In the genomic region with DNA sequence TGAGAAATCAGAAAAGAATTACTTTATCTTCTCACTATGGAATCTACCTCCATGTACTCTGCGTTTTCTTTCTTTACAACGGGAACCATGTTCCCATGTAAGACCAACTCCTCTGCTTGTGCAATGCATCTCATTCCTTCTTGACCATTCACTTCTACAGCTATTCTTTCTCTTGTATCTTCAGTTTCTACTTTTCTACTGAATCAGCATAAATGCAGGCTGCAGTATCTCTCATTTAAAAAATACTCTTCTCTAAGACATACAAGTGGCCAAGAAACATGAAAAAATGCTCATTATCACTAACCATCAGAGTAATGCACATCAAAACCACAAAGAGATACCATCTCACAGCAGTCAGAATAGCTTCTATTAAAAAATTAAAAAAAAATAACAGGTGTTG, we compare ENCODE assay signal across 22 cellular contexts.
A peak's percentile ranks its signal among the peaks of the same experiment; 100 is the strongest.
DNase-seq lines count a peak whose midpoint lies in the region; ATAC-seq, FAIRE-seq and TF ChIP-seq lines count a peak whose summit lies in the region.
"Had no signal": no experiment of that assay in that cellular context is flagged by ENCODE, and none has a peak within 500 bp of the region (broad histone marks: within the 10 kb centered on the region; RNA-seq: fewer than 3 reads in every experiment).

No MANE protein-coding gene starts in this region.

- no peaks in the 10 kb centered on the region for H3K9me3 Mint-ChIP-seq in WTC11
- H3K9me3 Mint-ChIP-seq: CD8-positive, alpha-beta T cell had no signal

- H3K79me2 ChIP-seq in HepG2 (ENCODE audit: insufficient read depth, low read length) (no peaks in the 10 kb centered on the region), H1 (ENCODE audit: control insufficient read depth in 1 of 2, insufficient read depth in 2 of 2, low read length in 2 of 2) (no peaks in the 10 kb centered on the region)

- H3K36me3 ChIP-seq in HepG2 (replicated peaks in 1 of 2; ENCODE audit: control insufficient read depth in 1 of 2, insufficient read depth in 2 of 2, low read length in 2 of 2) (no peaks in the 10 kb centered on the region), right lobe of liver (no peaks in the 10 kb centered on the region), H1 (ENCODE audit: control insufficient read depth in 2 of 4, insufficient read depth in 4 of 4, low read length in 3 of 4) (no peaks in the 10 kb centered on the region)

- H3K23me2 ChIP-seq in H1 (ENCODE audit: low read depth, low read length) = no peaks in the 10 kb centered on the region

- no peak overlapping the region for H2AFZ ChIP-seq in HepG2 (ENCODE audit: low read length)
- no peak overlapping the region for H2AFZ ChIP-seq in H1 (ENCODE audit: low read length)

- no TSS peak for BruUV-seq in HepG2 (replicated peaks; lab: Mats Ljungman, UMichigan)

- DNase-seq in HepG2 (ENCODE audit: low spot score) (no peak), right lobe of liver (no peak), WTC11 (ENCODE audit: low spot score) (no peak), H1 (ENCODE audit: low read depth in 1 of 2, low spot score in 2 of 2) (no peak), left cardiac atrium (no peak), AG20443 (ENCODE audit: low spot score) (no peak)
- DNase-seq: ACHN; C1 segment of cervical spinal cord; Caco-2; CD4-positive, CD25-positive, alpha-beta regulatory T cell; CD8-positive, alpha-beta T cell; DMS153; DND-41; GOT3; H7 had no signal

- H3K14ac ChIP-seq in H1 (ENCODE audit: insufficient read length) = no peak overlapping the region

- FAIRE-seq in HepG2 (lab: Jason Lieb, UNC) (no peak), H1 (lab: Jason Lieb, UNC) (no peak)
- FAIRE-seq: A204.1, G401.6, GM12892 had no signal

- in situ Hi-C loops in HepG2 (cut with HindIII; ENCODE audit: extremely low pct_ligation_motif_present, low pct_unique_long_range_greater_than_20kb) = no loop called here

- H4K8ac ChIP-seq in H1 (ENCODE audit: extremely low read depth, insufficient read depth, low read length) = no peak overlapping the region

- no peaks in the 10 kb centered on the region for H3K36me3 Mint-ChIP-seq in WTC11
- H3K36me3 Mint-ChIP-seq: CD4-positive, CD25-positive, alpha-beta regulatory T cell; CD8-positive, alpha-beta T cell had no signal

- H3K9me3 ChIP-seq in HepG2 (ENCODE audit: low read length) = no peaks in the 10 kb centered on the region
- H3K9me3 ChIP-seq in right lobe of liver = no peaks in the 10 kb centered on the region
- no peaks in the 10 kb centered on the region; a peak in 1 of 4 replicates for H3K9me3 ChIP-seq in H1 (ENCODE audit: insufficient read depth in 2 of 2, low read depth in 1 of 2, low read length in 1 of 2)
- H3K9me3 ChIP-seq: Caco-2 had no signal

- no peak overlapping the region for H3K4me3 ChIP-seq in HepG2 (replicated peaks in 1 of 3; ENCODE audit: insufficient read depth in 1 of 3, low read depth in 2 of 3, low read length in 3 of 3)
- no peak overlapping the region for H3K4me3 ChIP-seq in right lobe of liver
- H3K4me3 ChIP-seq in H1 (ENCODE audit: extremely low read depth in 1 of 4, insufficient read depth in 2 of 4, low read depth in 3 of 4, low read length in 4 of 4) = no peak overlapping the region

- TF ChIP-seq POLR2A in HepG2 (IDR thresholded peaks at IDR 0.05; ENCODE audit: insufficient read depth in 1 of 2, low read depth in 2 of 2, low read length in 2 of 2) (no peak), right lobe of liver (IDR thresholded peaks at IDR 0.05) (no peak), H1 (IDR thresholded peaks at IDR 0.05; ENCODE audit: control extremely low read depth in 1 of 2, low read depth in 2 of 2, low read length in 2 of 2) (no peak)

- H2BK12ac ChIP-seq in H1 (ENCODE audit: low read depth, low read length) = no peak overlapping the region

- no peak overlapping the region for H2BK120ac ChIP-seq in H1 (replicated peaks; ENCODE audit: low read depth, low read length)

- TF ChIP-seq CTCF in HepG2 (CRISPR knock-in tag; IDR thresholded peaks at IDR 0.05) (no peak), right lobe of liver (IDR thresholded peaks at IDR 0.05) (no peak), WTC11 (IDR thresholded peaks at IDR 0.05) (no peak), H1 (IDR thresholded peaks at IDR 0.05; ENCODE audit: control extremely low read depth in 1 of 3, insufficient read depth in 1 of 3, low read depth in 1 of 3, low read length in 3 of 3) (no peak)

- TF ChIP-seq RAD21 in HepG2 (CRISPR knock-in tag; IDR thresholded peaks at IDR 0.05) (no peak), H1 (IDR thresholded peaks at IDR 0.05 in 1 of 2, conservative IDR thresholded peaks at IDR 0.05 in 1 of 2; ENCODE audit: low read depth in 2 of 2, low read length in 2 of 2) (no peak)

- H4K20me1 ChIP-seq in HepG2 (ENCODE audit: insufficient read depth, low read length) (no peaks in the 10 kb centered on the region), H1 (replicated peaks in 1 of 2; ENCODE audit: control insufficient read depth in 1 of 2, insufficient read depth in 2 of 2, low read length in 2 of 2) (no peaks in the 10 kb centered on the region)

- ATAC-seq in HepG2 (no peak), right lobe of liver (no peak), WTC11 (no peak), left cardiac atrium (no peak), HG03039 (IDR thresholded peaks at IDR 0.05; ENCODE audit: unreplicated experiment) (no peak), HG02938 (IDR thresholded peaks at IDR 0.05; ENCODE audit: unreplicated experiment) (no peak)
- ATAC-seq: CD8-positive, alpha-beta T cell; HCT116 had no signal

- H3K4me3 Mint-ChIP-seq in WTC11 = no peak overlapping the region
- H3K4me3 Mint-ChIP-seq: CD4-positive, CD25-positive, alpha-beta regulatory T cell; CD8-positive, alpha-beta T cell had no signal

- no peak for TF ChIP-seq EP300 in HepG2 (IDR thresholded peaks at IDR 0.05; ENCODE audit: low read depth in 2 of 2, low read length in 2 of 2)
- no peak for TF ChIP-seq EP300 in HepG2 (CRISPR knock-in tag; IDR thresholded peaks at IDR 0.05; ENCODE audit: borderline replicate concordance)
- TF ChIP-seq EP300 in H1 (IDR thresholded peaks at IDR 0.05; ENCODE audit: borderline replicate concordance in 1 of 2, low read depth in 2 of 2, low read length in 2 of 2) = no peak

- H3K79me1 ChIP-seq in H1 (ENCODE audit: low read depth, low read length) = no peaks in the 10 kb centered on the region

- WGBS in HepG2 (ENCODE audit: low lambda C conversion rate) = 32% methylated on average over 2 of the region's 2 CpGs
- 91% methylated on average over 2 of the region's 2 CpGs for WGBS in right lobe of liver (ENCODE audit: insufficient coverage, low coverage, low lambda C conversion rate, missing lambda C conversion rate)
- 96% methylated on average over 2 of the region's 2 CpGs; no CpG with 5 or more reads in 1 of the 2 experiments for WGBS in H1 (ENCODE audit: extremely low coverage in 1 of 2, insufficient coverage in 1 of 2, insufficient read length in 1 of 2, insufficient replicate concordance in 2 of 2, low coverage in 1 of 2, low lambda C conversion rate in 2 of 2, missing lambda C conversion rate in 1 of 2), 2 experiments

- H3K9ac ChIP-seq in HepG2 (ENCODE audit: insufficient read depth, low read depth, low read length) = no peak overlapping the region
- H3K9ac ChIP-seq in H1 (replicated peaks in 1 of 4; ENCODE audit: extremely low read depth in 1 of 4, low read depth in 3 of 4, low read length in 3 of 4) = no peak overlapping the region

- H3K27ac ChIP-seq in HepG2 (ENCODE audit: extremely low read length, insufficient read depth, low read length) (no peak overlapping the region), right lobe of liver (no peak overlapping the region), H1 (ENCODE audit: low read depth, low read length) (no peak overlapping the region)
- H3K27ac ChIP-seq: 22Rv1 had no signal

- CTCF ChIA-PET in HepG2 (lab: Yijun Ruan, JAX; ENCODE audit: low intra/inter-chr PET ratio, low total read pairs) = no interaction called here
- CTCF ChIA-PET in WTC11 (lab: Charles Lee) = no interaction called here
- CTCF ChIA-PET in H1 (lab: Charles Lee; ENCODE audit: partially characterized antibody) = interaction anchor here (1.0 to 1.1 kb wide), 2 partner anchors 10 to 14 kb away, joined by 4 read pairs; no protein-coding TSS in a partner anchor

- H3K4me1 ChIP-seq in HepG2 (ENCODE audit: insufficient read depth, low read length) = no peaks in the 10 kb centered on the region
- no peaks in the 10 kb centered on the region for H3K4me1 ChIP-seq in right lobe of liver
- no peaks in the 10 kb centered on the region for H3K4me1 ChIP-seq in H1 (replicated peaks in 1 of 4; ENCODE audit: control insufficient read depth in 3 of 4, insufficient read depth in 4 of 4, low read length in 3 of 4)
- H3K4me1 ChIP-seq: Caco-2 had no signal

- H3K23ac ChIP-seq in H1 (ENCODE audit: insufficient read length) = no peak overlapping the region

- intact Hi-C loops in HepG2 (cut with micrococcal nuclease; ENCODE audit: unreplicated experiment) = no loop called here
- intact Hi-C loops in right lobe of liver (cut with DNase I) = no loop called here
- intact Hi-C loops in left cardiac atrium (cut with DNase I) = no loop called here

- H2BK5ac ChIP-seq in H1 (ENCODE audit: low read depth, low read length) = no peak overlapping the region

- H3K18ac ChIP-seq in H1 (ENCODE audit: extremely low read depth, low read length) = no peak overlapping the region

- H3K4ac ChIP-seq in H1 (replicated peaks; ENCODE audit: insufficient read length, low read depth, low read length) = no peak overlapping the region

- H3K27me3 Mint-ChIP-seq in WTC11 (ENCODE audit: low read depth) = no peaks in the 10 kb centered on the region
- H3K27me3 Mint-ChIP-seq: CD4-positive, CD25-positive, alpha-beta regulatory T cell had no signal

- peak overlapping the region; percentile 0; the same call in 1 of the 2 replicates for H3K27ac Mint-ChIP-seq in WTC11
- H3K27ac Mint-ChIP-seq: CD4-positive, CD25-positive, alpha-beta regulatory T cell; CD8-positive, alpha-beta T cell had no signal

- H3K56ac ChIP-seq in H1 (replicated peaks; ENCODE audit: insufficient read length, low read depth, low read length) = no peak overlapping the region

- no peak overlapping the region for H2AK5ac ChIP-seq in H1 (ENCODE audit: low read depth, low read length)

- no peak overlapping the region for H4K5ac ChIP-seq in H1 (ENCODE audit: insufficient read length, low read depth, low read length)

- H3K27me3 ChIP-seq in HepG2 (ENCODE audit: control insufficient read depth in 1 of 2, insufficient read depth in 2 of 2, low read length in 2 of 2) (no peaks in the 10 kb centered on the region; a peak in 1 of 5 replicates), right lobe of liver (no peaks in the 10 kb centered on the region), H1 (replicated peaks in 1 of 4; ENCODE audit: control insufficient read depth in 3 of 4, extremely low read depth in 1 of 4, insufficient read depth in 3 of 4, low read length in 3 of 4) (no peaks in the 10 kb centered on the region)

- H2BK20ac ChIP-seq in H1 (ENCODE audit: low read length) = no peak overlapping the region

- POLR2A ChIA-PET in HepG2 (lab: Yijun Ruan, JAX) = no interaction called here
- POLR2A ChIA-PET in WTC11 (lab: Charles Lee) = no interaction called here
- POLR2A ChIA-PET in H1 (lab: Charles Lee; ENCODE audit: partially characterized antibody) = no interaction called here

- H2BK15ac ChIP-seq in H1 (ENCODE audit: low read length) = no peak overlapping the region

- H3K4me1 Mint-ChIP-seq in WTC11 = no peaks in the 10 kb centered on the region

- H3K4me2 ChIP-seq in HepG2 (ENCODE audit: low read depth, low read length) (no peak overlapping the region), H1 (ENCODE audit: insufficient read depth in 1 of 2, low read depth in 2 of 2, low read length in 2 of 2) (no peak overlapping the region)

- H4K91ac ChIP-seq in H1 (replicated peaks; ENCODE audit: insufficient read length, low read length) = no peak overlapping the region
